Comparison of ENCODE assay signal across 8 cellular contexts in genomic region chr1:65948609-65949229, GRCh38.
DNase-seq lines count a peak whose midpoint lies in the region; ATAC-seq and TF ChIP-seq lines count a peak whose summit lies in the region.

No MANE protein-coding gene starts in this region.

- DNase-seq in DMS153 treated with DMSO at 0.1 percent for 48 hours (lab: John Stamatoyannopoulos, UW; ENCODE audit: unreplicated experiment): peak; percentile 38
- DNase-seq in astrocyte of the spinal cord (ENCODE audit: low read depth, low spot score): peak; percentile 49
- DNase-seq in mucosa of descending colon: peak in 1 of 3 donors; percentile 21
- no peak for DNase-seq in hippocampal formation (lab: John Stamatoyannopoulos, UW)
- no peak for DNase-seq in LoVo (ENCODE audit: low spot score)
- no peak for DNase-seq in stimulated activated CD4-positive, alpha-beta T cell treated with anti-CD3 and anti-CD28 coated beads, Interleukin-12 subunit alpha, Interleukin-12 subunit beta, amount 100 ng/mL, for 4 hours

- ATAC-seq in mucosa of descending colon (peak; percentile 74), HG02981 (IDR thresholded peaks at IDR 0.05; ENCODE audit: unreplicated experiment) (no peak)

- intact Hi-C loops in mucosa of descending colon (cut with DNase I, micrococcal nuclease): no loop called here

- in situ Hi-C loops in astrocyte of the spinal cord (cut with HindIII; ENCODE audit: low sequenced_read_pairs): no loop called here

- H3K9me3 ChIP-seq in mucosa of descending colon: no peaks in the 10 kb centered on the region

- no peaks in the 10 kb centered on the region for H3K36me3 ChIP-seq in mucosa of descending colon (ENCODE audit: low read depth)

- H3K4me3 ChIP-seq in astrocyte of the spinal cord (ENCODE audit: low read depth, low read length): no peak overlapping the region
- H3K4me3 ChIP-seq in mucosa of descending colon: no peak overlapping the region

- peaks cover 12% of the 10 kb centered on the region for H3K4me1 ChIP-seq in mucosa of descending colon (ENCODE audit: low read depth)

- TF ChIP-seq CTCF in LNCAP (IDR thresholded peaks at IDR 0.05): peak; percentile 38; the same call in 1 of the 2 replicates
- TF ChIP-seq CTCF in astrocyte of the spinal cord (IDR thresholded peaks at IDR 0.05; ENCODE audit: low read depth, low read length): peak; percentile 22
- TF ChIP-seq CTCF in mucosa of descending colon (IDR thresholded peaks at IDR 0.05): no peak

Comparison
In these comparisons a context has a peak if more than half of its experiments do, and no peak if none do; other contexts are left out.
1. DNase-seq: peak in DMS153 treated with DMSO at 0.1 percent for 48 hours (single experiment) and astrocyte of the spinal cord (single experiment); none in hippocampal formation (0 of 2), LoVo (single experiment) and stimulated activated CD4-positive, alpha-beta T cell treated with anti-CD3 and anti-CD28 coated beads, Interleukin-12 subunit alpha, Interleukin-12 subunit beta, amount 100 ng/mL, for 4 hours (single experiment).